18 cellular contexts compared by ENCODE assay signal in the genomic region with DNA sequence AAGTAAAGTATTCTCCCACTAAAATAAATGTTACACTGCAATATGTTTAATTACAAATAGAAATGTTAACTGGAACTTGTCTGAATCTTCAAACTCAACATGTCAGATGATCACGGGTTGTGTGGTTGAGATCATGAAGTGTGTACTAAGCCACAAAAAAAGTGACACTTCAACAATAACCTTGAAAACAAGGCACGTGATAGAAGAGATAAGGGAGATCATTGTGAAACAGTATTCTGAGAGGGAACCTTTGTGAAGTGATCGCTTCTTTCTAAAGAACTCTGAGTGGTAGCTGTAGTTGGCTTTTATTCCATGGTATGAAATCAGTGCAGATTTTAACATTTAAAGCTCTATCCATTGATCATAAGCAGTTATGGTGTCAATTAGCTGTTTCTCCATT.
DNase-seq lines count a peak whose midpoint lies in the region; ATAC-seq and TF ChIP-seq lines count a peak whose summit lies in the region.
"Had no signal": no experiment of that assay in that cellular context is flagged by ENCODE, and none has a peak within 500 bp of the region (broad histone marks: within the 10 kb centered on the region; RNA-seq: fewer than 3 reads in every experiment).

No MANE protein-coding gene starts in this region.

- no peaks in the 10 kb centered on the region for H3K36me3 ChIP-seq in PC-9 (ENCODE audit: low read depth)

- H3K27ac Mint-ChIP-seq in activated CD4-positive, alpha-beta T cell treated with anti-CD3 and anti-CD28 coated beads, Interleukin-2, amount 10 ng/mL, durations not matched to agents 7 days and 5 days = no peak overlapping the region
- H3K27ac Mint-ChIP-seq in stimulated activated effector memory CD8-positive, alpha-beta T cell treated with anti-CD3 and anti-CD28 coated beads, Interleukin-12 subunit alpha, Interleukin-12 subunit beta, amount 100 ng/mL, for 72 hours = peak overlapping the region; percentile 41
- H3K27ac Mint-ChIP-seq: GM23338 had no signal

- H3K79me2 ChIP-seq in PC-9 (ENCODE audit: low read depth) = no peaks in the 10 kb centered on the region

- peaks cover 18% of the 10 kb centered on the region for H3K4me1 Mint-ChIP-seq in activated CD4-positive, alpha-beta T cell treated with anti-CD3 and anti-CD28 coated beads, Interleukin-2, amount 10 ng/mL, durations not matched to agents 7 days and 5 days
- H3K4me1 Mint-ChIP-seq in stimulated activated effector memory CD8-positive, alpha-beta T cell treated with anti-CD3 and anti-CD28 coated beads, Interleukin-12 subunit alpha, Interleukin-12 subunit beta, amount 100 ng/mL, for 72 hours = peaks cover 18% of the 10 kb centered on the region

- no peak overlapping the region for H3K4me2 ChIP-seq in PC-9
- H3K4me2 ChIP-seq: BLaER1 treated with 17β-estradiol and CSF1 and Interleukin-3, amounts not matched to agents 10 nM and 100 nM; GM23338 had no signal

- intact Hi-C loops in PC-9 (cut with micrococcal nuclease; ENCODE audit: unreplicated experiment) = no loop called here

- H3K4me3 ChIP-seq in NB4 (ENCODE audit: low read depth, low read length) (no peak overlapping the region), PC-9 (no peak overlapping the region)
- H3K4me3 ChIP-seq: BLaER1 treated with 17β-estradiol and CSF1 and Interleukin-3, amounts not matched to agents 10 nM and 100 nM; GM23338 had no signal

- H3K27ac ChIP-seq in PC-9 = no peak overlapping the region
- H3K27ac ChIP-seq: BLaER1 treated with 17β-estradiol and CSF1 and Interleukin-3, amounts not matched to agents 10 nM and 100 nM had no signal

- CTCF ChIA-PET in activated CD4-positive, alpha-beta T cell treated with anti-CD3 and anti-CD28 coated beads, Interleukin-2, amount 10 ng/mL, durations not matched to agents 7 days and 5 days (lab: Charles Lee) = no interaction called here
- CTCF ChIA-PET in PC-9 (lab: Charles Lee) = no interaction called here

- peaks cover 15% of the 10 kb centered on the region for H3K36me3 Mint-ChIP-seq in activated CD4-positive, alpha-beta T cell treated with anti-CD3 and anti-CD28 coated beads, Interleukin-2, amount 10 ng/mL, durations not matched to agents 7 days and 5 days (ENCODE audit: low read depth)
- H3K36me3 Mint-ChIP-seq in stimulated activated effector memory CD8-positive, alpha-beta T cell treated with anti-CD3 and anti-CD28 coated beads, Interleukin-12 subunit alpha, Interleukin-12 subunit beta, amount 100 ng/mL, for 72 hours = no peaks in the 10 kb centered on the region

- no peak for ATAC-seq in stimulated activated effector memory CD8-positive, alpha-beta T cell treated with anti-CD3 and anti-CD28 coated beads, Interleukin-12 subunit alpha, Interleukin-12 subunit beta, amount 100 ng/mL, for 72 hours
- ATAC-seq in HG02973 (IDR thresholded peaks at IDR 0.05; ENCODE audit: unreplicated experiment) = no peak
- ATAC-seq: GM23338 had no signal

- H3K9me3 ChIP-seq in PC-9 (ENCODE audit: insufficient read depth, low read depth) = no peaks in the 10 kb centered on the region
- H3K9me3 ChIP-seq: BLaER1 treated with 17β-estradiol and CSF1 and Interleukin-3, amounts not matched to agents 10 nM and 100 nM had no signal

- no peaks in the 10 kb centered on the region for H3K27me3 Mint-ChIP-seq in activated CD4-positive, alpha-beta T cell treated with anti-CD3 and anti-CD28 coated beads, Interleukin-2, amount 10 ng/mL, durations not matched to agents 7 days and 5 days

- H3K27me3 ChIP-seq in PC-9 (ENCODE audit: insufficient read depth, low read depth) = no peaks in the 10 kb centered on the region
- H3K27me3 ChIP-seq: BLaER1 treated with 17β-estradiol and CSF1 and Interleukin-3, amounts not matched to agents 10 nM and 100 nM had no signal

- no peaks in the 10 kb centered on the region for H3K4me1 ChIP-seq in PC-9 (replicated peaks; ENCODE audit: insufficient read depth)

- no peak for TF ChIP-seq CTCF in NB4 (IDR thresholded peaks at IDR 0.05; ENCODE audit: low read depth, low read length)
- TF ChIP-seq CTCF in PC-9 (conservative IDR thresholded peaks at IDR 0.05) = no peak

- H4K20me1 ChIP-seq in PC-9 (ENCODE audit: insufficient read depth) = 0 out of 2 replicates have a peak, but pooled peaks cover 6% of the 10 kb centered on the region
- H4K20me1 ChIP-seq: BLaER1 treated with 17β-estradiol and CSF1 and Interleukin-3, amounts not matched to agents 10 nM and 100 nM had no signal

- no peak for TF ChIP-seq POLR2A in NB4 (IDR thresholded peaks at IDR 0.05; ENCODE audit: extremely low read depth, insufficient read length)

- H2AFZ ChIP-seq in PC-9 = no peak overlapping the region
- H2AFZ ChIP-seq: GM23338 had no signal

- no peaks in the 10 kb centered on the region for H3K9me2 ChIP-seq in PC-9 (ENCODE audit: insufficient read depth)

- H3K4me3 Mint-ChIP-seq in activated CD4-positive, alpha-beta T cell treated with anti-CD3 and anti-CD28 coated beads, Interleukin-2, amount 10 ng/mL, durations not matched to agents 7 days and 5 days = no peak overlapping the region
- no peak overlapping the region for H3K4me3 Mint-ChIP-seq in stimulated activated effector memory CD8-positive, alpha-beta T cell treated with anti-CD3 and anti-CD28 coated beads, Interleukin-12 subunit alpha, Interleukin-12 subunit beta, amount 100 ng/mL, for 72 hours
- H3K4me3 Mint-ChIP-seq: GM23338 had no signal

- no peaks in the 10 kb centered on the region for H3F3A ChIP-seq in PC-9 (ENCODE audit: insufficient read depth, low read depth)

- H3K9me3 Mint-ChIP-seq in activated CD4-positive, alpha-beta T cell treated with anti-CD3 and anti-CD28 coated beads, Interleukin-2, amount 10 ng/mL, durations not matched to agents 7 days and 5 days = no peaks in the 10 kb centered on the region
- H3K9me3 Mint-ChIP-seq in stimulated activated effector memory CD8-positive, alpha-beta T cell treated with anti-CD3 and anti-CD28 coated beads, Interleukin-12 subunit alpha, Interleukin-12 subunit beta, amount 100 ng/mL, for 72 hours = no peaks in the 10 kb centered on the region
- H3K9me3 Mint-ChIP-seq: GM23338 had no signal

- peak; percentile 22 for DNase-seq in activated CD4-positive, alpha-beta T cell treated with anti-CD3 and anti-CD28 coated beads, Interleukin-2, amount 10 ng/mL, durations not matched to agents 7 days and 5 days
- DNase-seq in activated CD4-positive, alpha-beta T cell treated with anti-CD3 and anti-CD28 coated beads, Interleukin-2, amount 50 U/mL, for 4 hours = no peak
- DNase-seq in NB4 (ENCODE audit: low read depth) (peak; percentile 8), foreskin melanocyte (peak; percentile 7), PC-9 (no peak)
- DNase-seq in stimulated activated effector memory CD8-positive, alpha-beta T cell treated with anti-CD3 and anti-CD28 coated beads, Interleukin-12 subunit alpha, Interleukin-12 subunit beta, amount 100 ng/mL, for 72 hours (ENCODE audit: low spot score in 2 of 2) = no peak
- no peak for DNase-seq in stimulated activated CD4-positive, alpha-beta T cell treated with anti-CD3 and anti-CD28 coated beads, Interleukin-4, amount 100 ng/mL, for 1 hour
- DNase-seq: DMS79 treated with DMSO at 0.1 percent for 48 hours, KG1, NCI-H1105, NCI-H1694, NCI-H2107, NCI-H2227 treated with DMSO at 0.1 percent for 48 hours, NCI-H524, SHP77 treated with DMSO at 0.1 percent for 48 hours had no signal

- POLR2A ChIA-PET in activated CD4-positive, alpha-beta T cell treated with anti-CD3 and anti-CD28 coated beads, Interleukin-2, amount 10 ng/mL, durations not matched to agents 7 days and 5 days (lab: Charles Lee) = no interaction called here
- POLR2A ChIA-PET in PC-9 (lab: Charles Lee; ENCODE audit: unreplicated experiment) = no interaction called here

- BruUV-seq in PC-9 (replicated peaks; lab: Mats Ljungman, UMichigan) = no TSS peak

Comparison
In these comparisons a context has a peak if more than half of its experiments do, and no peak if none do; other contexts are left out.
1. DNase-seq: peak in activated CD4-positive, alpha-beta T cell treated with anti-CD3 and anti-CD28 coated beads, Interleukin-2, amount 10 ng/mL, durations not matched to agents 7 days and 5 days (single experiment), NB4 (single experiment) and foreskin melanocyte (single experiment); none in activated CD4-positive, alpha-beta T cell treated with anti-CD3 and anti-CD28 coated beads, Interleukin-2, amount 50 U/mL, for 4 hours (0 of 2), stimulated activated effector memory CD8-positive, alpha-beta T cell treated with anti-CD3 and anti-CD28 coated beads, Interleukin-12 subunit alpha, Interleukin-12 subunit beta, amount 100 ng/mL, for 72 hours (0 of 2), stimulated activated CD4-positive, alpha-beta T cell treated with anti-CD3 and anti-CD28 coated beads, Interleukin-4, amount 100 ng/mL, for 1 hour (single experiment) and PC-9 (0 of 2).